ENCODE assay signal across 21 cellular contexts in the genomic region with DNA sequence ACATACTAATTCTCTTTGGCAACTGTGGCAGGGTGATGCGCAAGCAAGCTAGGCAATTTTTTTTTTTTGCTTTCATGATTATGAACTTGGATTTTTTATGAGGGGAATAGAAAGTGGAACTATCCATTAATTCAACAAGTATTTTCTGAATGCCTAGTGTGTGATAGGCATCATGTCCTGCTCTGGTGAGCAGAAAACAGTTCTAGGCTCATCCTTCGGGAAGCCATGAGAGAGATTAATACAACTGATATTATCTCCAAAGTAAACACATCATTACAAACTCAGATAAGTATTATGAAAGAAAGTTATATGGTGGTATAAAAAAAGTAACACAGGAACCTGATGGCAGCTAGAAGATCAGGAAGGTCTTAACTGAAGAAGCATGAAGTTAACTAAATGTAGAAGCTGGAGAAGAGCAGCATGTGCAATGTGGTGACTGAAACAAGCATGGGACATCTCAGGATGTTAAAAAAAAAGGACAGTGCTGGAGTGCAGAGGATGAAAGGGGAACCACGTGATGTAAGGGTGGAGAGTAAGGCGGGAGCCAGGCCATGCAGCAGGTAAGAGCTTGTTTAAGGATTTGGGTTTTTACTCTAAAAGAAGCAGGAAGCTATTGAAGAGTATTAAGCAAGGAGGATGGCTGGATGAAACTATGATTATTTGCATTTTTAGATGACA.
DNase-seq lines count a peak whose midpoint lies in the region; ATAC-seq and TF ChIP-seq lines count a peak whose summit lies in the region.
"Had no signal": no experiment of that assay in that cellular context is flagged by ENCODE, and none has a peak within 500 bp of the region (broad histone marks: within the 10 kb centered on the region; RNA-seq: fewer than 3 reads in every experiment).

No MANE protein-coding gene starts in this region.

- H3K27me3 ChIP-seq in psoas muscle (ENCODE audit: insufficient read depth in 3 of 3, low read length in 2 of 3) (no peaks in the 10 kb centered on the region), aorta (ENCODE audit: control insufficient read depth in 1 of 2, insufficient read depth in 2 of 2, low read length in 1 of 2) (no peaks in the 10 kb centered on the region)

- in situ Hi-C loops in Caki2 (cut with HindIII; ENCODE audit: low pct_unique_long_range_greater_than_20kb, low sequenced_read_pairs) = no loop called here

- H3K4me3 ChIP-seq in SK-N-MC = no peak overlapping the region
- H3K4me3 ChIP-seq in fibroblast of villous mesenchyme (ENCODE audit: low read depth, low read length) = no peak overlapping the region
- no peak overlapping the region for H3K4me3 ChIP-seq in psoas muscle
- no peak overlapping the region for H3K4me3 ChIP-seq in aorta (ENCODE audit: low read length in 2 of 2)
- H3K4me3 ChIP-seq: lung had no signal

- TF ChIP-seq CTCF in fibroblast of villous mesenchyme (IDR thresholded peaks at IDR 0.05; ENCODE audit: insufficient read depth, low read depth, low read length) (no peak), psoas muscle (IDR thresholded peaks at IDR 0.05) (no peak)

- no peak for ATAC-seq in psoas muscle
- no peak for ATAC-seq in aorta (ENCODE audit: low FRiP score)
- ATAC-seq in HG03135 (IDR thresholded peaks at IDR 0.05; ENCODE audit: unreplicated experiment) = no peak
- no peak for ATAC-seq in GM18909 (IDR thresholded peaks at IDR 0.05; ENCODE audit: poor library complexity, unreplicated experiment)
- ATAC-seq: activated CD8-positive, alpha-beta T cell treated with anti-CD3 and anti-CD28 coated beads for 36 hours; Right ventricle myocardium inferior; T-helper 17 cell had no signal

- peaks cover 15% of the 10 kb centered on the region for H3K4me1 ChIP-seq in psoas muscle
- no peaks in the 10 kb centered on the region for H3K4me1 ChIP-seq in aorta (ENCODE audit: control insufficient read depth in 1 of 2, insufficient read depth in 2 of 2, low read length in 2 of 2)
- H3K4me1 ChIP-seq: Caco-2 had no signal

- WGBS in psoas muscle, 3 donors = 77 to 86% (median 77%) methylated on average over 4 of the region's 4 CpGs
- 86% methylated on average over 4 of the region's 4 CpGs for WGBS in aorta, 2 donors

- H3K27ac ChIP-seq in SK-N-MC (peak overlapping the region; percentile 17; the same call in 1 of the 2 replicates), psoas muscle (peak overlapping the region; percentile 80), aorta (ENCODE audit: low read depth in 1 of 2, low read length in 2 of 2) (no peak overlapping the region)
- H3K27ac ChIP-seq: HL-60, WERI-Rb-1 had no signal

- DNase-seq in Caki2 (ENCODE audit: low read depth) (peak; percentile 1), SK-N-MC (ENCODE audit: low read depth, low spot score) (no peak), fibroblast of villous mesenchyme (ENCODE audit: low read depth) (peak; percentile 60), psoas muscle (no peak), aorta (no peak), GM19240 (ENCODE audit: insufficient read length, low spot score) (no peak)
- DNase-seq: activated CD8-positive, alpha-beta T cell treated with anti-CD3 and anti-CD28 coated beads for 36 hours; activated naive CD8-positive, alpha-beta T cell treated with anti-CD3 and anti-CD28 coated beads, Interleukin-2, amount 10 ng/mL, durations not matched to agents 7 days and 5 days; activated T-cell treated with anti-CD3 and anti-CD28 coated beads, Interleukin-2, amount 50 U/mL, for 48 hours; Caco-2; NCI-H1048; NCI-H2081 treated with DMSO at 0.1 percent for 48 hours; NCI-H524 treated with DMSO at 0.1 percent for 48 hours; stimulated activated CD4-positive, alpha-beta T cell treated with anti-CD3 and anti-CD28 coated beads, Interleukin-1b, Interleukin-23, amount 100 ng/mL, for 48 hours; T-helper 17 cell; WERI-Rb-1 had no signal

- H3K9me3 ChIP-seq in SK-N-MC (ENCODE audit: low read depth, low read length) = no peaks in the 10 kb centered on the region
- H3K9me3 ChIP-seq in psoas muscle = no peaks in the 10 kb centered on the region
- H3K9me3 ChIP-seq in aorta (ENCODE audit: control insufficient read depth, low read length) = no peaks in the 10 kb centered on the region

- no peak overlapping the region for H3K9ac ChIP-seq in SK-N-MC (ENCODE audit: insufficient read length)

- H3K36me3 ChIP-seq in SK-N-MC (ENCODE audit: insufficient read depth, low read length) (peaks cover 91% of the 10 kb centered on the region), psoas muscle (ENCODE audit: insufficient read depth in 1 of 2, low read depth in 1 of 2) (peaks cover 0 to 10% of the 10 kb centered on the region in 2 donors), aorta (ENCODE audit: control insufficient read depth in 1 of 2, insufficient read depth in 2 of 2, low read length in 1 of 2) (peaks cover 0 to 2% of the 10 kb centered on the region in 2 donors)
- H3K36me3 ChIP-seq: WERI-Rb-1 had no signal

- intact Hi-C loops in psoas muscle (cut with DNase I) = loop anchor here in 1 of 2 donors (10.0 kb wide), 1 partner anchor 109 kb away; no protein-coding TSS in a partner anchor
- intact Hi-C loops in aorta (cut with DNase I) = no loop called here

Comparison
In these comparisons a context has a peak if more than half of its experiments do, and no peak if none do; other contexts are left out.
1. DNase-seq: peak in Caki2 (single experiment) and fibroblast of villous mesenchyme (single experiment); none in SK-N-MC (single experiment), psoas muscle (0 of 2), aorta (0 of 2) and GM19240 (single experiment).
2. H3K27ac ChIP-seq: peak in SK-N-MC (single experiment) and psoas muscle (single experiment); none in aorta (0 of 2).